In the genomic region with DNA sequence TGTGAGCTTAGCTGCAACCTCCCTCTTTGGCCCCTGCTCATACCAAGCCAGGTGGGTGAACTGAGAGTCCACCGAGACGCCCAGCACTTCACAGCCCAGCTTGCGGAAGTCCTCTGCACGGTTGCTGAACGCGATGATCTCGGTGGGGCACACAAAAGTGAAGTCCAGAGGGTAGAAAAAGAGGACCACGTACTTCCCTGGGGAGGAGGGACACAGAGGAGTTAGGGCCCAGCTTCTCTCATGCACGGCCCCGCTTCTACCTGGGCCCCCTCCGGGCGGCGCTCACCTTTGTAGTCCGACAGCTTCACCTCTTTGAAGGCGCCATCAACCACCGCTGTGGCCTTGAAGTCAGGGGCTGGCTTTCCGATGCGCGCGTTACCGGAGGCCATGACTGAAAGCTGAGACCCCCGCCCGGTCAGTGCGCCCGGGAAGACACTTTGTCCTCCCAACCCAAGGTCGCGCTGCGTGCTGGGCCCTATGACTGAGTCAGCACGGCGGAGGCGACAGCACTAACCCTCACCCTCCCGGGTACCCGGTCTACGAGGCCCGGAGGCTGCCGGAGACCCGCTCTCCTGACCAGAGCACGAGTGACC, we compare ENCODE assay signal across 1 cellular context.
TF ChIP-seq lines count a peak whose summit lies in the region.

No MANE protein-coding gene starts in this region.

TF ChIP-seq in GM12878, 131 proteins besides CTCF, POLR2A, EP300 and RAD21:
- TF ChIP-seq RAD51 (IDR thresholded peaks at IDR 0.05) (no peak), NFXL1 (IDR thresholded peaks at IDR 0.05; ENCODE audit: borderline replicate concordance) (0 out of 2 replicates have a peak, but pooled peaks have one; percentile 31)
- TF ChIP-seq, protein P1, sequence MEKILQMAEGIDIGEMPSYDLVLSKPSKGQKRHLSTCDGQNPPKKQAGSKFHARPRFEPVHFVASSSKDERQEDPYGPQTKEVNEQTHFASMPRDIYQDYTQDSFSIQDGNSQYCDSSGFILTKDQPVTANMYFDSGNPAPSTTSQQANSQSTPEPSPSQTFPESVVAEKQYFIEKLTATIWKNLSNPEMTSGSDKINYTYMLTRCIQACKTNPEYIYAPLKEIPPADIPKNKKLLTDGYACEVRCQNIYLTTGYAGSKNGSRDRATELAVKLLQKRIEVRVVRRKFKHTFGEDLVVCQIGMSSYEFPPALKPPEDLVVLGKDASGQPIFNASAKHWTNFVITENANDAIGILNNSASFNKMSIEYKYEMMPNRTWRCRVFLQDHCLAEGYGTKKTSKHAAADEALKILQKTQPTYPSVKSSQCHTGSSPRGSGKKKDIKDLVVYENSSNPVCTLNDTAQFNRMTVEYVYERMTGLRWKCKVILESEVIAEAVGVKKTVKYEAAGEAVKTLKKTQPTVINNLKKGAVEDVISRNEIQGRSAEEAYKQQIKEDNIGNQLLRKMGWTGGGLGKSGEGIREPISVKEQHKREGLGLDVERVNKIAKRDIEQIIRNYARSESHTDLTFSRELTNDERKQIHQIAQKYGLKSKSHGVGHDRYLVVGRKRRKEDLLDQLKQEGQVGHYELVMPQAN (conservative IDR thresholded peaks at IDR 0.05): 0 out of 2 replicates have a peak, but pooled peaks have one; percentile 48
